Comparison of ENCODE assay signal across 8 cellular contexts in genomic region chr20:3172933-3173581, GRCh38. TPM values are rescaled to one million over a fixed set of nuclear protein-coding genes. Genes with fewer than 3 reads are reported as not detected.
DNase-seq lines count a peak whose midpoint lies in the region; ATAC-seq and TF ChIP-seq lines count a peak whose summit lies in the region.

LZTS3 (minus strand) TSS chr20:3173549; CDS start chr20:3167163, 6,386 bp downstream.

- H4K20me1 ChIP-seq in Karpas-422 (ENCODE audit: insufficient read depth, low read depth, low read length) (peaks cover 3% of the 10 kb centered on the region; the same call in 1 of the 2 replicates), SU-DHL-6 (ENCODE audit: low read depth, low read length) (no peaks in the 10 kb centered on the region)

- H3K9ac ChIP-seq in Karpas-422 (ENCODE audit: low read length): peak within 1 kb of the TSS; percentile 92
- H3K9ac ChIP-seq in SU-DHL-6 (ENCODE audit: low read length): peak within 1 kb of the TSS; percentile 65

- H3K27ac ChIP-seq in Karpas-422 (ENCODE audit: low read length) (no peak within 1 kb of the TSS), SU-DHL-6 (ENCODE audit: low read depth, low read length) (no peak within 1 kb of the TSS), right cardiac atrium (ENCODE audit: low read length) (peak within 1 kb of the TSS; percentile 40)

- H3K27me3 ChIP-seq in Karpas-422 (ENCODE audit: low read length): no peaks in the 10 kb centered on the region
- H3K27me3 ChIP-seq in SU-DHL-6 (ENCODE audit: low read length): no peaks in the 10 kb centered on the region
- no peaks in the 10 kb centered on the region for H3K27me3 ChIP-seq in right cardiac atrium (ENCODE audit: control insufficient read depth, insufficient read depth)

- H3K4me3 ChIP-seq in Karpas-422 (ENCODE audit: low read length) (peak within 1 kb of the TSS; percentile 97), SU-DHL-6 (ENCODE audit: insufficient read depth, low read length, poor library complexity, severe bottlenecking) (peak within 1 kb of the TSS; percentile 89), right cardiac atrium (ENCODE audit: low read length) (peak within 1 kb of the TSS; percentile 66), retinal pigment epithelial cell (ENCODE audit: low read length) (peak within 1 kb of the TSS; percentile 74)

- peaks cover 13% of the 10 kb centered on the region; the same call in 1 of the 2 replicates for H3F3A ChIP-seq in SU-DHL-6 (ENCODE audit: insufficient read depth)

- H3K4me1 ChIP-seq in Karpas-422 (ENCODE audit: low read length) (peaks cover 9% of the 10 kb centered on the region), right cardiac atrium (ENCODE audit: control insufficient read depth, insufficient read depth, low read length) (no peaks in the 10 kb centered on the region)

- DNase-seq in EH (ENCODE audit: low read depth) (peak; percentile 68), Karpas-422 (peak; percentile 90), right cardiac atrium (peak; percentile 83 to 91 (median 90)), retinal pigment epithelial cell (ENCODE audit: low read depth) (no peak), KG1 (lab: John Stamatoyannopoulos, UW) (no peak)
- peak; percentile 72 for DNase-seq in activated naive CD8-positive, alpha-beta T cell treated with anti-CD3 and anti-CD28 coated beads, Interleukin-2, amount 50 U/mL, for 16 hours (ENCODE audit: low read depth, low spot score)

- no peaks in the 10 kb centered on the region for H3K9me3 ChIP-seq in Karpas-422 (ENCODE audit: low read length)
- H3K9me3 ChIP-seq in SU-DHL-6 (ENCODE audit: insufficient read depth, low read length): no peaks in the 10 kb centered on the region
- H3K9me3 ChIP-seq in right cardiac atrium (ENCODE audit: control insufficient read depth, low read length): no peaks in the 10 kb centered on the region

- ATAC-seq in GM21723 (IDR thresholded peaks at IDR 0.05; ENCODE audit: unreplicated experiment) (peak; percentile 65), right cardiac atrium (peak; percentile 69 to 72)

- TF ChIP-seq CTCF in SU-DHL-6 (IDR thresholded peaks at IDR 0.05; ENCODE audit: insufficient read depth, low read length, poor library complexity, severe bottlenecking) (no peak), retinal pigment epithelial cell (conservative IDR thresholded peaks at IDR 0.05; ENCODE audit: low read depth, low read length) (no peak)

- peak within 1 kb of the TSS; percentile 97 for H3K4me2 ChIP-seq in Karpas-422 (ENCODE audit: low read depth, low read length, poor library complexity, severe bottlenecking)
- peak within 1 kb of the TSS; percentile 98 for H3K4me2 ChIP-seq in SU-DHL-6 (ENCODE audit: low read depth, low read length, poor library complexity, severe bottlenecking)

- H3K9me2 ChIP-seq in Karpas-422 (replicated peaks; ENCODE audit: insufficient read depth, low read length) (no peaks in the 10 kb centered on the region), SU-DHL-6 (replicated peaks; ENCODE audit: insufficient read depth, low read length) (no peaks in the 10 kb centered on the region)

- under 1% methylated on average over 58 of the region's 58 CpGs for WGBS in right cardiac atrium

- H2AFZ ChIP-seq in Karpas-422 (ENCODE audit: low read length): peak within 1 kb of the TSS; percentile 99; the same call in 1 of the 2 replicates
- H2AFZ ChIP-seq in SU-DHL-6 (ENCODE audit: low read depth, low read length, severe bottlenecking): peak within 1 kb of the TSS; percentile 100

- H3K36me3 ChIP-seq in Karpas-422 (ENCODE audit: insufficient read depth, low read length) (no peaks in the 10 kb centered on the region), SU-DHL-6 (ENCODE audit: low read length) (no peaks in the 10 kb centered on the region)

- intact Hi-C loops in right cardiac atrium (cut with DNase I): no loop called here

- no peaks in the 10 kb centered on the region for H3K79me2 ChIP-seq in Karpas-422 (ENCODE audit: low read length)
- H3K79me2 ChIP-seq in SU-DHL-6 (ENCODE audit: insufficient read depth, low read length): no peaks in the 10 kb centered on the region

RNA-seq across cellular contexts. Expression of gene LZTS3, which starts in this region (rescaled TPM):
- total RNA-seq in Karpas-422 (2014; rRNA removed; shearing (Covaris generic); ENCODE audit: low replicate concordance): 3.1 and 9.1 TPM in 2 replicates
- 10 to 100 TPM; 14.1 to 26.9 (median 23.0) TPM for total RNA-seq in right cardiac atrium
- 16.8 TPM for polyA plus RNA-seq in right cardiac atrium

Comparison
In these comparisons a context has a peak if more than half of its experiments do, and no peak if none do; other contexts are left out.
1. DNase-seq: peak in EH (single experiment), Karpas-422 (single experiment), activated naive CD8-positive, alpha-beta T cell treated with anti-CD3 and anti-CD28 coated beads, Interleukin-2, amount 50 U/mL, for 16 hours (single experiment) and right cardiac atrium (3 of 3); none in retinal pigment epithelial cell (single experiment) and KG1 (single experiment).
2. Peak in every context shown above with its lines, with median percentiles within 50 percentile points of each other: H3K4me3 ChIP-seq.